Comparison of ENCODE assay signal across 16 cellular contexts in the genomic region with DNA sequence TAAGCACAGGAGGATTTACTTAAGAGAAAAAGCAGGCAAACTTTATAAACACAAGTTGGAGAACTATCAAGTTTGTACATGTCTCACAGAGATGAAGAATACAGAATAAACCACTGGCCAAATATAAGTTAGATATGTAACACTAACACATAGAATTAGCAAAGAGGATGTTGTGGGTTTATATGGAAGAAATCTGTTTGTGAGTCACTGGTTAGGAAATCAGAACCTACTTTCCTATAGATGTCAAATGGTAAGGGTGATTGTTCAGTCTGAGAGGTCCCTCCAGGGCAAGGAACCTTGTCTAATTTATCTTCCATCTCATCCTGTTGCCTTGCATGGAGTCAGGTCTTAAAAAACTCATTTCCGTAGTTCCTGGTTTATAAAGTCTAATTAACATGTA. TPM values are rescaled to one million over a fixed set of nuclear protein-coding genes. Genes with fewer than 3 reads are reported as not detected.
DNase-seq lines count a peak whose midpoint lies in the region; ATAC-seq and TF ChIP-seq lines count a peak whose summit lies in the region.
"Had no signal": no experiment of that assay in that cellular context is flagged by ENCODE, and none has a peak within 500 bp of the region (broad histone marks: within the 10 kb centered on the region; RNA-seq: fewer than 3 reads in every experiment).

No MANE protein-coding gene starts in this region.

- ATAC-seq in GM18868 (IDR thresholded peaks at IDR 0.05; ENCODE audit: unreplicated experiment) = no peak
- ATAC-seq: right cardiac atrium; SK-N-SH treated with all-trans-retinoic acid at 6 μM for 48 hours; stimulated activated naive B cell treated with anti-CD40 and anti-IgM and Interleukin-4, amounts not matched to agents 10 μg/mL and 1 μg/mL and 100 μg/mL, for 72 hours had no signal

- in situ Hi-C loops in SK-MEL-5 (cut with HindIII; ENCODE audit: low pct_unique_long_range_greater_than_20kb, low sequenced_read_pairs) = no loop called here

- DNase-seq in ELR (ENCODE audit: low read depth) (peak; percentile 68), HT-29 (ENCODE audit: low spot score) (peak; percentile 16), SK-MEL-5 (ENCODE audit: low read depth, low spot score) (peak; percentile 22), foreskin melanocyte (peak; percentile 35), HEK293T (ENCODE audit: extremely low spot score) (no peak), NCI-H446 treated with DMSO at 0.1 percent for 48 hours (lab: John Stamatoyannopoulos, UW) (no peak)
- DNase-seq: activated B cell treated with CpG ODN at 0.5 μM for 24 hours; activated effector memory CD4-positive, alpha-beta T cell treated with anti-CD3 and anti-CD28 coated beads, Interleukin-2, amount 50 U/mL, for 16 hours; CD4-positive, CD25-positive, alpha-beta regulatory T cell; NCI-H2029 treated with DMSO at 0.1 percent for 48 hours; right cardiac atrium; stimulated activated naive B cell treated with anti-CD40 and anti-IgM and Interleukin-4, amounts not matched to agents 10 μg/mL and 1 μg/mL and 100 μg/mL, for 72 hours had no signal

- POLR2A ChIA-PET in HEK293T (lab: Yijun Ruan, JAX) = no interaction called here

- CTCF ChIA-PET in HEK293T (lab: Yijun Ruan, JAX) = no interaction called here

TF ChIP-seq in HEK293T, 16 proteins besides CTCF, POLR2A, EP300 and RAD21:
- no peak for TF ChIP-seq ZNF384 (IDR thresholded peaks at IDR 0.05)
- TF ChIP-seq CTBP1 (IDR thresholded peaks at IDR 0.05; ENCODE audit: borderline replicate concordance) = no peak
- TF ChIP-seq BHLHE40 (IDR thresholded peaks at IDR 0.05; ENCODE audit: borderline replicate concordance) = no peak
- TF ChIP-seq FOXM1 (IDR thresholded peaks at IDR 0.05; ENCODE audit: borderline replicate concordance) = no peak
- no peak for TF ChIP-seq FOXA1 (IDR thresholded peaks at IDR 0.05)

RNA-seq across cellular contexts. Expression of a gene that starts 14.8 kb away (rescaled TPM):
- total RNA-seq in HT-29 (2014; rRNA removed; shearing (Covaris generic)) = not detected in 2 replicates
- 8.5 and 9.7 TPM in 2 replicates for total RNA-seq in SK-MEL-5 (2014; rRNA removed; shearing (Covaris generic))
- polyA plus RNA-seq in SK-MEL-5 (2015; cell fraction: cytosol; rRNA removed) = 6.0 and 7.0 TPM in 2 replicates
- polyA plus RNA-seq in SK-MEL-5 (2015; cell fraction: nucleus; rRNA removed) = 20.4 and 35.4 TPM in 2 replicates
- total RNA-seq: activated B cell treated with CpG ODN at 0.5 μM for 24 hours; CD4-positive, CD25-positive, alpha-beta regulatory T cell; G401; lung microvascular endothelial cell had no signal
- polyA plus RNA-seq: CD4-positive, CD25-positive, alpha-beta regulatory T cell had no signal

RNA-seq across cellular contexts. Expression of a gene that starts 23.9 kb away (rescaled TPM):
- total RNA-seq in HT-29 (2014; rRNA removed; shearing (Covaris generic)) = 0.10 and 0.31 TPM in 2 replicates
- 0.26 TPM in 1 of 2 replicates, not detected in the other for total RNA-seq in SK-MEL-5 (2014; rRNA removed; shearing (Covaris generic))
- 0.10 and 0.17 TPM in 2 replicates for polyA plus RNA-seq in SK-MEL-5 (2015; cell fraction: cytosol; rRNA removed)
- not detected in 2 replicates for polyA plus RNA-seq in SK-MEL-5 (2015; cell fraction: nucleus; rRNA removed)
- total RNA-seq: activated B cell treated with CpG ODN at 0.5 μM for 24 hours; CD4-positive, CD25-positive, alpha-beta regulatory T cell; G401 had no signal
- polyA plus RNA-seq: CD4-positive, CD25-positive, alpha-beta regulatory T cell had no signal

RNA-seq across cellular contexts. Expression of a gene that starts 36.5 kb away (rescaled TPM):
- total RNA-seq in HT-29 (2014; rRNA removed; shearing (Covaris generic)) = 0.08 and 0.63 TPM in 2 replicates
- total RNA-seq in SK-MEL-5 (2014; rRNA removed; shearing (Covaris generic)) = not detected in 2 replicates
- polyA plus RNA-seq in SK-MEL-5 (2015; cell fraction: cytosol; rRNA removed) = not detected in 2 replicates
- polyA plus RNA-seq in SK-MEL-5 (2015; cell fraction: nucleus; rRNA removed) = not detected in 2 replicates
- total RNA-seq: activated B cell treated with CpG ODN at 0.5 μM for 24 hours; CD4-positive, CD25-positive, alpha-beta regulatory T cell; G401 had no signal
- polyA plus RNA-seq: CD4-positive, CD25-positive, alpha-beta regulatory T cell had no signal

RNA-seq across cellular contexts. Expression of a gene that starts 52.4 kb away (rescaled TPM):
- not detected in 2 replicates for total RNA-seq in HT-29 (2014; rRNA removed; shearing (Covaris generic))
- 0.13 and 0.21 TPM in 2 replicates for total RNA-seq in SK-MEL-5 (2014; rRNA removed; shearing (Covaris generic))
- polyA plus RNA-seq in SK-MEL-5 (2015; cell fraction: cytosol; rRNA removed) = 0.04 TPM in 1 of 2 replicates, not detected in the other
- polyA plus RNA-seq in SK-MEL-5 (2015; cell fraction: nucleus; rRNA removed) = not detected in 2 replicates
- total RNA-seq: activated B cell treated with CpG ODN at 0.5 μM for 24 hours; CD4-positive, CD25-positive, alpha-beta regulatory T cell; G401; lung microvascular endothelial cell had no signal
- polyA plus RNA-seq: CD4-positive, CD25-positive, alpha-beta regulatory T cell had no signal

Comparison
In these comparisons a context has a peak if more than half of its experiments do, and no peak if none do; other contexts are left out.
1. DNase-seq: peak in ELR (single experiment), HT-29 (single experiment), SK-MEL-5 (single experiment) and foreskin melanocyte (single experiment); none in HEK293T (single experiment) and NCI-H446 treated with DMSO at 0.1 percent for 48 hours (single experiment).